ENCODE assay signal across 32 cellular contexts in the genomic region with DNA sequence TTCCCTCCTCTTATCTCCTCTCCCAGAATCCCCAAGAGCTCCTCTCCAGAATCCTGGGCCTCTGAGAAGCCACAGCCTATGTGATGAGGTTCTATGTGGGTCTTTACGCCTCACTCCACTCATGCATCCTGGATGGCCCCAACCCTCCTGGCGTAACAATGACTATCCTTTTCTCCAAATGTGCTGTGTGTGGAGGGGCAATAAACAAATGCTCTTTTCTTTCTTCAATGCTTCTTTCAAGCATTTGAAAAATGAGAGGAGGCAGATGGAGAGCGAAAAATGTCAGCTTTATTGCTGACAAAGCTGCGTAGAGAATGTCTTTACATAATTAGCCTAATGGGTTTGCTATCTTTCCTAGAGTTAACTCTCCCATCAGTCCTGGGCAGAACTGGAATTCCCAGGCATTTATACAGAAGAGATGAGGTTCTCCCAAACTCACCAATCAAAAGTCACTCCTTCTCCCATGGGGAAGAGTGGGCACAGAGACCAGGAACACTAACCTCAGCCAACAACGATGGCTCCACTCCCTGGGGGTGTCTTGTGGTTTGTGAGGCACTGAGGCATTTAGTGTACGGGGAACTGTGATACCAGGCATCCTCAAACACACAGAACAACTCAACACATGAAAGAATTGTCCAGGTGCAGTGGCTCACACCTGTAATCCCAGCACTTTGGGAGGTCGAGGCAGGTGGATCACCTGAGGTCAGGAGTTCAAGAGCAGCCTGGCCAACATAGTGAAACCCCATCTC.
DNase-seq lines count a peak whose midpoint lies in the region; ATAC-seq, FAIRE-seq and TF ChIP-seq lines count a peak whose summit lies in the region.
"Had no signal": no experiment of that assay in that cellular context is flagged by ENCODE, and none has a peak within 500 bp of the region (broad histone marks: within the 10 kb centered on the region; RNA-seq: fewer than 3 reads in every experiment).

No MANE protein-coding gene starts in this region.

- no peaks in the 10 kb centered on the region for H3K27me3 Mint-ChIP-seq in MCF 10A (ENCODE audit: insufficient read depth, unreplicated experiment)
- H3K27me3 Mint-ChIP-seq: dendritic cell treated with granulocyte-macrophage colony-stimulating factor and Interleukin-4, amounts not matched to agents 40 ng/mL and 50 ng/mL, for 4 days had no signal

- H3K9me3 ChIP-seq in DOHH2 (ENCODE audit: control insufficient read depth, insufficient read depth, low read length), result no peaks in the 10 kb centered on the region
- no peaks in the 10 kb centered on the region for H3K9me3 ChIP-seq in lower lobe of right lung
- H3K9me3 ChIP-seq: adrenal gland, Caco-2, ovary, thoracic aorta had no signal

- H3K79me2 ChIP-seq in DOHH2 (ENCODE audit: control insufficient read depth, low read length), result no peaks in the 10 kb centered on the region

- peak overlapping the region; percentile 50 for H3K4me3 ChIP-seq in DOHH2 (ENCODE audit: low read length)
- no peak overlapping the region for H3K4me3 ChIP-seq in lower lobe of right lung
- H3K4me3 ChIP-seq: adrenal gland, ovary, thoracic aorta had no signal

- peak; percentile 12 to 46 for ATAC-seq in lower lobe of right lung
- ATAC-seq: activated CD8-positive, alpha-beta T cell treated with anti-CD3 and anti-CD28 coated beads for 36 hours; stimulated activated naive CD8-positive, alpha-beta T cell treated with anti-CD3 and anti-CD28 coated beads, Interleukin-15, Interleukin-2, amounts not matched to agents 100 U/mL and 50 U/mL, for 24 hours had no signal

- H4K20me1 ChIP-seq in DOHH2 (ENCODE audit: control insufficient read depth, insufficient read depth, low read depth, low read length), result no peaks in the 10 kb centered on the region

- H3K27me3 ChIP-seq in DOHH2 (ENCODE audit: control insufficient read depth, low read length), result no peaks in the 10 kb centered on the region
- H3K27me3 ChIP-seq in lower lobe of right lung (ENCODE audit: low read depth), result no peaks in the 10 kb centered on the region
- H3K27me3 ChIP-seq: adrenal gland, ovary had no signal

- H3K9me3 Mint-ChIP-seq in MCF 10A (ENCODE audit: unreplicated experiment), result peaks cover 3% of the 10 kb centered on the region
- H3K9me3 Mint-ChIP-seq: activated CD8-positive, alpha-beta T cell treated with anti-CD3 and anti-CD28 coated beads for 36 hours; activated naive CD4-positive, alpha-beta T cell treated with anti-CD3 and anti-CD28 coated beads, Interleukin-2, amount 10 ng/mL, durations not matched to agents 7 days and 5 days; endodermal cell; HFFc6 had no signal

- no TSS peak for BruUV-seq in MCF 10A (replicated peaks; lab: Mats Ljungman, UMichigan)

- DNase-seq in RCC 7860 (ENCODE audit: low spot score), result no peak
- DNase-seq in lower lobe of right lung, result no peak
- DNase-seq in NCI-H82 (lab: John Stamatoyannopoulos, UW), result no peak
- DNase-seq in AG08396 (ENCODE audit: low spot score), result no peak
- DNase-seq in MCF 10A (ENCODE audit: unreplicated experiment), result no peak
- DNase-seq in NCI-H524 (lab: John Stamatoyannopoulos, UW), result no peak
- DNase-seq: activated CD8-positive, alpha-beta memory T cell treated with anti-CD3 and anti-CD28 coated beads, Interleukin-2, amount 50 U/mL, for 48 hours; activated CD8-positive, alpha-beta T cell treated with anti-CD3 and anti-CD28 coated beads for 36 hours; activated naive CD4-positive, alpha-beta T cell treated with anti-CD3 and anti-CD28 coated beads, Interleukin-2, amount 10 ng/mL, durations not matched to agents 7 days and 5 days; adrenal gland; Caco-2; central memory CD4-positive, alpha-beta T cell; head of caudate nucleus; HFFc6; kidney; mesenchymal stem cell; NCI-H1048; NCI-H1694 treated with DMSO at 0.1 percent for 48 hours; NCI-H345; NCI-H748 treated with DMSO at 0.1 percent for 48 hours; ovary; retina; stimulated activated naive CD8-positive, alpha-beta T cell treated with anti-CD3 and anti-CD28 coated beads, Interleukin-15, Interleukin-2, amounts not matched to agents 100 U/mL and 50 U/mL, for 24 hours; T-helper 9 cell had no signal

- FAIRE-seq in RCC 7860 (lab: Jason Lieb, UNC), result peak; percentile 74
- FAIRE-seq: H1, kidney, small intestine had no signal

- peak overlapping the region; percentile 65 for H3K4me2 ChIP-seq in DOHH2 (ENCODE audit: low read length)

- peak overlapping the region; percentile 84 for H3K27ac ChIP-seq in DOHH2 (ENCODE audit: low read depth, low read length)
- H3K27ac ChIP-seq in lower lobe of right lung, result peak overlapping the region; percentile 46
- H3K27ac ChIP-seq: adrenal gland, C4-2B, ovary, thoracic aorta had no signal

- CTCF ChIA-PET in MCF 10A (lab: Yijun Ruan, JAX), result interaction anchor here (0.7 kb wide), 1 partner anchor 133 kb away, joined by 3 read pairs; no protein-coding TSS in a partner anchor

- H3K36me3 ChIP-seq in DOHH2 (ENCODE audit: control insufficient read depth, low read length) (no peaks in the 10 kb centered on the region), lower lobe of right lung (no peaks in the 10 kb centered on the region)
- H3K36me3 ChIP-seq: adrenal gland, ovary, thoracic aorta had no signal

- intact Hi-C loops in lower lobe of right lung (cut with DNase I) (no loop called here), MCF 10A (cut with micrococcal nuclease) (no loop called here)

- no peaks in the 10 kb centered on the region for H3K9me2 ChIP-seq in DOHH2 (replicated peaks; ENCODE audit: control insufficient read depth, low read length)

- H3K4me1 ChIP-seq in DOHH2 (ENCODE audit: control insufficient read depth, low read length) (peaks cover 98% of the 10 kb centered on the region), lower lobe of right lung (peaks cover 6% of the 10 kb centered on the region)
- H3K4me1 ChIP-seq: adrenal gland, Caco-2 had no signal

- no peak for TF ChIP-seq CTCF in DOHH2 (IDR thresholded peaks at IDR 0.05; ENCODE audit: low read depth, low read length, poor library complexity, severe bottlenecking)
- no peak for TF ChIP-seq CTCF in lower lobe of right lung (IDR thresholded peaks at IDR 0.05)
- TF ChIP-seq CTCF in MCF 10A (IDR thresholded peaks at IDR 0.05; ENCODE audit: unreplicated experiment), result no peak

- no peak overlapping the region for H3K4me3 Mint-ChIP-seq in MCF 10A (ENCODE audit: unreplicated experiment)
- H3K4me3 Mint-ChIP-seq: activated CD8-positive, alpha-beta T cell treated with anti-CD3 and anti-CD28 coated beads for 36 hours; activated naive CD4-positive, alpha-beta T cell treated with anti-CD3 and anti-CD28 coated beads, Interleukin-2, amount 10 ng/mL, durations not matched to agents 7 days and 5 days; dendritic cell treated with granulocyte-macrophage colony-stimulating factor and Interleukin-4, amounts not matched to agents 40 ng/mL and 50 ng/mL, for 4 days; endodermal cell; HFFc6 had no signal

- no peaks in the 10 kb centered on the region for H3K36me3 Mint-ChIP-seq in MCF 10A (ENCODE audit: insufficient read depth, unreplicated experiment)
- H3K36me3 Mint-ChIP-seq: activated naive CD4-positive, alpha-beta T cell treated with anti-CD3 and anti-CD28 coated beads, Interleukin-2, amount 10 ng/mL, durations not matched to agents 7 days and 5 days; IgD-negative memory B cell had no signal

- H3F3A ChIP-seq in DOHH2 (ENCODE audit: control insufficient read depth, insufficient read depth), result peaks cover 51% of the 10 kb centered on the region

- peaks cover 2% of the 10 kb centered on the region for H3K4me1 Mint-ChIP-seq in MCF 10A (ENCODE audit: insufficient read depth, unreplicated experiment)
- H3K4me1 Mint-ChIP-seq: activated naive CD4-positive, alpha-beta T cell treated with anti-CD3 and anti-CD28 coated beads, Interleukin-2, amount 10 ng/mL, durations not matched to agents 7 days and 5 days had no signal

- POLR2A ChIA-PET in MCF 10A (lab: Yijun Ruan, JAX), result interaction anchor here (0.6 kb wide), 1 partner anchor 324 kb away, joined by 3 read pairs; no protein-coding TSS in a partner anchor

- H3K27ac Mint-ChIP-seq in MCF 10A (ENCODE audit: low read depth, unreplicated experiment), result no peak overlapping the region
- H3K27ac Mint-ChIP-seq: activated CD8-positive, alpha-beta T cell treated with anti-CD3 and anti-CD28 coated beads for 36 hours; activated naive CD4-positive, alpha-beta T cell treated with anti-CD3 and anti-CD28 coated beads, Interleukin-2, amount 10 ng/mL, durations not matched to agents 7 days and 5 days; dendritic cell treated with granulocyte-macrophage colony-stimulating factor and Interleukin-4, amounts not matched to agents 40 ng/mL and 50 ng/mL, for 4 days; endodermal cell; HFFc6 had no signal
